Comparison of ENCODE assay signal across 12 cellular contexts in the genomic region with DNA sequence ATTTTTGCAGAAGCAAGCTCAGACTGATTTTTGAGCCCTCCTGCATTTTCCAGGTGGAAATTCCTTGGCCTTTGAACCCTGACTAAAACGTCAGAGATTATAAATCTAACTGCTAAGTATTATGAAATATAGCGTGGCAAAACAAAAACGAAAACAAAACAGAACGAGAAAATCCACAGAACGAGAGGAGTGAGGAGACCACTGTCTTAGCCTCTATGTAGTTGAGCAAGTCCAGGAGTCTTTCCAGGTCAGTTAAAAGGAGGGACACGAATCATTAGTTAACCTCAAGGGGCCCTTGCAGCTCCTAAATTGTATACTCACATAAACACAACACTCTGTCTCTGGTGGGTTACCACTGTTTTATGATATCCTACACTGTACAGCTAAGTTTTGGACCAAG.
DNase-seq lines count a peak whose midpoint lies in the region; ATAC-seq and TF ChIP-seq lines count a peak whose summit lies in the region.
"Had no signal": no experiment of that assay in that cellular context is flagged by ENCODE, and none has a peak within 500 bp of the region (broad histone marks: within the 10 kb centered on the region; RNA-seq: fewer than 3 reads in every experiment).

No MANE protein-coding gene starts in this region.

- H3K4me3 ChIP-seq in RWPE2 (ENCODE audit: severe bottlenecking) (no peak overlapping the region), esophagus (ENCODE audit: low read depth in 1 of 2, low read length in 2 of 2) (no peak overlapping the region), muscle layer of duodenum (ENCODE audit: low read depth in 1 of 2, low read length in 2 of 2) (peak overlapping the region; percentile 3 to 45)
- H3K4me3 ChIP-seq: lung, skin epidermis had no signal

- H3K9me3 Mint-ChIP-seq in type B pancreatic cell = no peaks in the 10 kb centered on the region
- H3K9me3 Mint-ChIP-seq in activated naive CD4-positive, alpha-beta T cell treated with anti-CD3 and anti-CD28 coated beads, Interleukin-2, amount 10 ng/mL, durations not matched to agents 7 days and 5 days = no peaks in the 10 kb centered on the region

- peaks cover 41% of the 10 kb centered on the region for H3K4me1 Mint-ChIP-seq in type B pancreatic cell (ENCODE audit: unreplicated experiment)
- peaks cover 8% of the 10 kb centered on the region for H3K4me1 Mint-ChIP-seq in activated naive CD4-positive, alpha-beta T cell treated with anti-CD3 and anti-CD28 coated beads, Interleukin-2, amount 10 ng/mL, durations not matched to agents 7 days and 5 days

- no peaks in the 10 kb centered on the region for H3K4me1 ChIP-seq in RWPE2 (ENCODE audit: insufficient read depth, poor library complexity, severe bottlenecking)
- peaks cover 0 to 2% of the 10 kb centered on the region in 2 donors for H3K4me1 ChIP-seq in esophagus (ENCODE audit: control insufficient read depth in 2 of 2, insufficient read depth in 2 of 2, low read length in 1 of 2)
- H3K4me1 ChIP-seq in muscle layer of duodenum (ENCODE audit: control insufficient read depth in 1 of 2, insufficient read depth in 2 of 2, low read length in 2 of 2) = peaks cover 26 to 62% of the 10 kb centered on the region in 2 donors

- WGBS in esophagus, 2 donors = 23 to 30% methylated on average over 6 of the region's 6 CpGs

- no peaks in the 10 kb centered on the region for H3K36me3 ChIP-seq in RWPE2 (ENCODE audit: low read depth)
- no peaks in the 10 kb centered on the region for H3K36me3 ChIP-seq in esophagus (ENCODE audit: control insufficient read depth in 2 of 2, insufficient read depth in 2 of 2, low read length in 1 of 2)
- H3K36me3 ChIP-seq in muscle layer of duodenum (ENCODE audit: control insufficient read depth in 1 of 2, insufficient read depth in 2 of 2, low read length in 2 of 2) = no peaks in the 10 kb centered on the region

- H3K27me3 ChIP-seq in RWPE2 (ENCODE audit: insufficient read depth, poor library complexity, severe bottlenecking) (no peaks in the 10 kb centered on the region), esophagus (ENCODE audit: control insufficient read depth in 1 of 2, insufficient read depth in 2 of 2, low read length in 2 of 2) (no peaks in the 10 kb centered on the region), muscle layer of duodenum (ENCODE audit: low read depth, low read length) (no peaks in the 10 kb centered on the region)

- H3K9me3 ChIP-seq in RWPE2 (ENCODE audit: severe bottlenecking) = no peaks in the 10 kb centered on the region
- H3K9me3 ChIP-seq in esophagus (ENCODE audit: control insufficient read depth in 2 of 2, insufficient read depth in 1 of 2, low read depth in 1 of 2, low read length in 1 of 2) = no peaks in the 10 kb centered on the region
- H3K9me3 ChIP-seq in muscle layer of duodenum (ENCODE audit: control insufficient read depth in 1 of 2, low read length in 2 of 2) = no peaks in the 10 kb centered on the region

- H3K4me3 Mint-ChIP-seq in type B pancreatic cell = peak overlapping the region; percentile 40
- no peak overlapping the region for H3K4me3 Mint-ChIP-seq in activated naive CD4-positive, alpha-beta T cell treated with anti-CD3 and anti-CD28 coated beads, Interleukin-2, amount 10 ng/mL, durations not matched to agents 7 days and 5 days
- H3K4me3 Mint-ChIP-seq: activated naive CD8-positive, alpha-beta T cell had no signal

- H3K27ac ChIP-seq in RWPE2 (ENCODE audit: poor library complexity, severe bottlenecking) = no peak overlapping the region
- peak overlapping the region; percentile 47 to 76 for H3K27ac ChIP-seq in esophagus (ENCODE audit: low read depth in 2 of 2, low read length in 1 of 2)
- peak overlapping the region; percentile 77 for H3K27ac ChIP-seq in muscle layer of duodenum (ENCODE audit: low read length)
- H3K27ac ChIP-seq: RWPE1 had no signal

- TF ChIP-seq CTCF in RWPE2 (IDR thresholded peaks at IDR 0.05; ENCODE audit: poor library complexity, severe bottlenecking) (no peak), type B pancreatic cell (conservative IDR thresholded peaks at IDR 0.05) (no peak)

- ATAC-seq in RWPE2 (ENCODE audit: low read depth) = peak; percentile 20; the same call in 2 of the 3 replicates

- DNase-seq in RWPE2 (ENCODE audit: low spot score) (no peak), type B pancreatic cell (ENCODE audit: extremely low spot score, unreplicated experiment) (no peak), NCI-H526 treated with DMSO at 0.1 percent for 48 hours (lab: John Stamatoyannopoulos, UW) (no peak), COLO829 (ENCODE audit: low spot score) (no peak)
- DNase-seq in activated naive CD4-positive, alpha-beta T cell treated with anti-CD3 and anti-CD28 coated beads, Interleukin-2, amount 10 ng/mL, durations not matched to agents 7 days and 5 days = no peak
- DNase-seq: activated CD4-positive, alpha-beta T cell treated with anti-CD3 and anti-CD28 coated beads, Interleukin-2, amount 50 U/mL, for 1 hour had no signal

- H3K27ac Mint-ChIP-seq in type B pancreatic cell = peak overlapping the region; percentile 64
- H3K27ac Mint-ChIP-seq in activated naive CD4-positive, alpha-beta T cell treated with anti-CD3 and anti-CD28 coated beads, Interleukin-2, amount 10 ng/mL, durations not matched to agents 7 days and 5 days = no peak overlapping the region
- H3K27ac Mint-ChIP-seq: activated naive CD8-positive, alpha-beta T cell had no signal

- CTCF ChIA-PET in activated naive CD4-positive, alpha-beta T cell treated with anti-CD3 and anti-CD28 coated beads, Interleukin-2, amount 10 ng/mL, durations not matched to agents 7 days and 5 days (lab: Charles Lee) = interaction anchor here (0.9 to 1.6 kb wide), 4 partner anchors 69 to 227 kb away, joined by 3 to 4 read pairs (median 3); no protein-coding TSS in a partner anchor

- peaks cover 8% of the 10 kb centered on the region for H3K36me3 Mint-ChIP-seq in type B pancreatic cell
- H3K36me3 Mint-ChIP-seq in activated naive CD4-positive, alpha-beta T cell treated with anti-CD3 and anti-CD28 coated beads, Interleukin-2, amount 10 ng/mL, durations not matched to agents 7 days and 5 days = no peaks in the 10 kb centered on the region
- H3K36me3 Mint-ChIP-seq: activated naive CD8-positive, alpha-beta T cell had no signal

- H3K27me3 Mint-ChIP-seq in type B pancreatic cell = peaks cover 6% of the 10 kb centered on the region
- H3K27me3 Mint-ChIP-seq in activated naive CD4-positive, alpha-beta T cell treated with anti-CD3 and anti-CD28 coated beads, Interleukin-2, amount 10 ng/mL, durations not matched to agents 7 days and 5 days = no peaks in the 10 kb centered on the region

Comparison
In these comparisons a context has a peak if more than half of its experiments do, and no peak if none do; other contexts are left out.
1. H3K4me3 ChIP-seq: peak in muscle layer of duodenum (2 of 2); none in RWPE2 (single experiment) and esophagus (0 of 2).